8 cellular contexts compared by ENCODE assay signal in genomic region chr6:63923139-63923739, GRCh38.
DNase-seq lines count a peak whose midpoint lies in the region; ATAC-seq, FAIRE-seq and TF ChIP-seq lines count a peak whose summit lies in the region.

No MANE protein-coding gene starts in this region.

- no peak for FAIRE-seq in HTR-8/SVneo (lab: Jason Lieb, UNC)

- H3K9me3 Mint-ChIP-seq in activated CD4-positive, alpha-beta T cell treated with anti-CD3 and anti-CD28 coated beads for 36 hours (ENCODE audit: low read depth), result no peaks in the 10 kb centered on the region

- H3K27me3 Mint-ChIP-seq in activated CD4-positive, alpha-beta T cell treated with anti-CD3 and anti-CD28 coated beads for 36 hours, result no peaks in the 10 kb centered on the region

- no peak overlapping the region for H3K27ac Mint-ChIP-seq in activated CD4-positive, alpha-beta T cell treated with anti-CD3 and anti-CD28 coated beads for 36 hours

- CTCF ChIA-PET in activated CD4-positive, alpha-beta T cell treated with anti-CD3 and anti-CD28 coated beads for 36 hours (lab: Charles Lee), result interaction anchor here (0.7 to 1.5 kb wide), 3 partner anchors 8 to 502 kb away, joined by 3 to 6 read pairs (median 3); no protein-coding TSS in a partner anchor

- no peak overlapping the region for H3K4me3 Mint-ChIP-seq in activated CD4-positive, alpha-beta T cell treated with anti-CD3 and anti-CD28 coated beads for 36 hours

- H3K4me1 Mint-ChIP-seq in activated CD4-positive, alpha-beta T cell treated with anti-CD3 and anti-CD28 coated beads for 36 hours, result no peaks in the 10 kb centered on the region

- intact Hi-C loops in activated CD4-positive, alpha-beta T cell treated with anti-CD3 and anti-CD28 coated beads for 36 hours (cut with DNase I, micrococcal nuclease), result loop anchor here in 1 of 2 experiments (1.0 kb wide), 1 partner anchor 408 kb away; no protein-coding TSS in a partner anchor

- H3K36me3 Mint-ChIP-seq in activated CD4-positive, alpha-beta T cell treated with anti-CD3 and anti-CD28 coated beads for 36 hours (ENCODE audit: low read depth), result no peaks in the 10 kb centered on the region

- DNase-seq in GM04504 (ENCODE audit: low read depth) (peak; percentile 4), HTR-8/SVneo (ENCODE audit: insufficient read length, low spot score) (peak; percentile 45), germinal center (ENCODE audit: low spot score) (peak; percentile 14), superior temporal gyrus (ENCODE audit: extremely low spot score) (peak; percentile 83), C1 segment of cervical spinal cord (lab: John Stamatoyannopoulos, UW) (no peak)
- no peak for DNase-seq in activated CD4-positive, alpha-beta T cell treated with anti-CD3 and anti-CD28 coated beads for 36 hours

- peak; percentile 88 for ATAC-seq in GM21526 (IDR thresholded peaks at IDR 0.05; ENCODE audit: low FRiP score, unreplicated experiment)
- ATAC-seq in SK-N-SH treated with all-trans-retinoic acid at 6 μM for 48 hours, result peak; percentile 70
- no peak for ATAC-seq in activated CD4-positive, alpha-beta T cell treated with anti-CD3 and anti-CD28 coated beads for 36 hours

- POLR2A ChIA-PET in activated CD4-positive, alpha-beta T cell treated with anti-CD3 and anti-CD28 coated beads for 36 hours (lab: Charles Lee), result no interaction called here

TF ChIP-seq in SK-N-SH treated with all-trans-retinoic acid at 6 μM for 48 hours, 23 proteins besides CTCF, POLR2A, EP300 and RAD21:
- no peak for TF ChIP-seq ARNTL (CRISPR knock-in tag; IDR thresholded peaks at IDR 0.05; ENCODE audit: borderline replicate concordance, low read depth)
- no peak for TF ChIP-seq ZNF565 (CRISPR knock-in tag; conservative IDR thresholded peaks at IDR 0.05; ENCODE audit: low read depth)
- no peak for TF ChIP-seq SNAI2 (CRISPR knock-in tag; IDR thresholded peaks at IDR 0.05)
- no peak for TF ChIP-seq ESRRG (CRISPR knock-in tag; IDR thresholded peaks at IDR 0.05)
- TF ChIP-seq TCF4 (CRISPR knock-in tag; IDR thresholded peaks at IDR 0.05; ENCODE audit: borderline replicate concordance), result no peak
- TF ChIP-seq ZFP3 (CRISPR knock-in tag; IDR thresholded peaks at IDR 0.05), result no peak
- no peak for TF ChIP-seq CSRNP3 (CRISPR knock-in tag; IDR thresholded peaks at IDR 0.05)
- no peak for TF ChIP-seq ZNF8 (CRISPR knock-in tag; IDR thresholded peaks at IDR 0.05)
- TF ChIP-seq CSDC2 (CRISPR knock-in tag; IDR thresholded peaks at IDR 0.05), result no peak
- no peak for TF ChIP-seq ISL1 (CRISPR knock-in tag; IDR thresholded peaks at IDR 0.05)
- TF ChIP-seq TSHZ2 (CRISPR knock-in tag; IDR thresholded peaks at IDR 0.05), result no peak
- TF ChIP-seq, protein P1, sequence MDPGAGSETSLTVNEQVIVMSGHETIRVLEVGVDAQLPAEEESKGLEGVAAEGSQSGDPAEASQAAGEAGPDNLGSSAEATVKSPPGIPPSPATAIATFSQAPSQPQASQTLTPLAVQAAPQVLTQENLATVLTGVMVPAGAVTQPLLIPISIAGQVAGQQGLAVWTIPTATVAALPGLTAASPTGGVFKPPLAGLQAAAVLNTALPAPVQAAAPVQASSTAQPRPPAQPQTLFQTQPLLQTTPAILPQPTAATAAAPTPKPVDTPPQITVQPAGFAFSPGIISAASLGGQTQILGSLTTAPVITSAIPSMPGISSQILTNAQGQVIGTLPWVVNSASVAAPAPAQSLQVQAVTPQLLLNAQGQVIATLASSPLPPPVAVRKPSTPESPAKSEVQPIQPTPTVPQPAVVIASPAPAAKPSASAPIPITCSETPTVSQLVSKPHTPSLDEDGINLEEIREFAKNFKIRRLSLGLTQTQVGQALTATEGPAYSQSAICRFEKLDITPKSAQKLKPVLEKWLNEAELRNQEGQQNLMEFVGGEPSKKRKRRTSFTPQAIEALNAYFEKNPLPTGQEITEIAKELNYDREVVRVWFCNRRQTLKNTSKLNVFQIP (CRISPR knock-in tag; IDR thresholded peaks at IDR 0.05; ENCODE audit: borderline replicate concordance, low read depth), result no peak
- no peak for TF ChIP-seq RARB (CRISPR knock-in tag; IDR thresholded peaks at IDR 0.05)
- TF ChIP-seq PPARA (CRISPR knock-in tag; IDR thresholded peaks at IDR 0.05; ENCODE audit: borderline replicate concordance), result no peak
- no peak for TF ChIP-seq ZC3H10 (CRISPR knock-in tag; IDR thresholded peaks at IDR 0.05)
- no peak for TF ChIP-seq BACH2 (CRISPR knock-in tag; IDR thresholded peaks at IDR 0.05; ENCODE audit: borderline replicate concordance)
TF ChIP-seq in SK-N-SH treated with all-trans-retinoic acid at 6 μM for 48 hours: peak in this region for 0.

Comparison
In these comparisons a context has a peak if more than half of its experiments do, and no peak if none do; other contexts are left out.
1. DNase-seq: peak in GM04504 (single experiment), HTR-8/SVneo (single experiment), germinal center (single experiment) and superior temporal gyrus (single experiment); none in activated CD4-positive, alpha-beta T cell treated with anti-CD3 and anti-CD28 coated beads for 36 hours (single experiment) and C1 segment of cervical spinal cord (0 of 14).